ENCODE assay signal across 12 cellular contexts in genomic region chr20:48777005-48777404, GRCh38. TPM values are rescaled to one million over a fixed set of nuclear protein-coding genes. Genes with fewer than 3 reads are reported as not detected.
DNase-seq lines count a peak whose midpoint lies in the region; ATAC-seq lines count a peak whose summit lies in the region.
"Had no signal": no experiment of that assay in that cellular context is flagged by ENCODE, and none has a peak within 500 bp of the region (broad histone marks: within the 10 kb centered on the region; RNA-seq: fewer than 3 reads in every experiment).

No MANE protein-coding gene starts in this region.

- peaks cover 4% of the 10 kb centered on the region for H3K27me3 Mint-ChIP-seq in activated naive CD4-positive, alpha-beta T cell treated with anti-CD3 and anti-CD28 coated beads, Interleukin-2, amount 10 ng/mL, durations not matched to agents 7 days and 5 days
- H3K27me3 Mint-ChIP-seq in activated CD8-positive, alpha-beta T cell treated with anti-CD3 and anti-CD28 coated beads, Interleukin-2, amount 10 ng/mL, durations not matched to agents 7 days and 5 days (ENCODE audit: low read depth): no peaks in the 10 kb centered on the region

- peaks cover 49% of the 10 kb centered on the region for H3K4me1 Mint-ChIP-seq in activated naive CD4-positive, alpha-beta T cell treated with anti-CD3 and anti-CD28 coated beads, Interleukin-2, amount 10 ng/mL, durations not matched to agents 7 days and 5 days
- peaks cover 76% of the 10 kb centered on the region for H3K4me1 Mint-ChIP-seq in activated CD8-positive, alpha-beta T cell treated with anti-CD3 and anti-CD28 coated beads, Interleukin-2, amount 10 ng/mL, durations not matched to agents 7 days and 5 days (ENCODE audit: low read depth)

- peaks cover 0 to 14% of the 10 kb centered on the region in 2 donors for H3K9me3 Mint-ChIP-seq in activated naive CD4-positive, alpha-beta T cell treated with anti-CD3 and anti-CD28 coated beads, Interleukin-2, amount 50 U/mL, for 72 hours
- H3K9me3 Mint-ChIP-seq in activated naive CD4-positive, alpha-beta T cell treated with anti-CD3 and anti-CD28 coated beads, Interleukin-2, amount 10 ng/mL, durations not matched to agents 7 days and 5 days: peaks cover 22% of the 10 kb centered on the region
- peaks cover 9% of the 10 kb centered on the region for H3K9me3 Mint-ChIP-seq in activated CD8-positive, alpha-beta T cell treated with anti-CD3 and anti-CD28 coated beads, Interleukin-2, amount 10 ng/mL, durations not matched to agents 7 days and 5 days (ENCODE audit: insufficient read depth)

- H3K36me3 Mint-ChIP-seq in activated naive CD4-positive, alpha-beta T cell treated with anti-CD3 and anti-CD28 coated beads, Interleukin-2, amount 50 U/mL, for 72 hours: peaks cover 4 to 51% of the 10 kb centered on the region in 2 donors
- peaks cover 60% of the 10 kb centered on the region for H3K36me3 Mint-ChIP-seq in activated naive CD4-positive, alpha-beta T cell treated with anti-CD3 and anti-CD28 coated beads, Interleukin-2, amount 10 ng/mL, durations not matched to agents 7 days and 5 days
- peaks cover 73% of the 10 kb centered on the region for H3K36me3 Mint-ChIP-seq in activated CD8-positive, alpha-beta T cell treated with anti-CD3 and anti-CD28 coated beads, Interleukin-2, amount 10 ng/mL, durations not matched to agents 7 days and 5 days (ENCODE audit: low read depth)

- CTCF ChIA-PET in activated naive CD4-positive, alpha-beta T cell treated with anti-CD3 and anti-CD28 coated beads, Interleukin-2, amount 10 ng/mL, durations not matched to agents 7 days and 5 days (lab: Charles Lee): no interaction called here
- CTCF ChIA-PET in activated CD8-positive, alpha-beta T cell treated with anti-CD3 and anti-CD28 coated beads, Interleukin-2, amount 10 ng/mL, durations not matched to agents 7 days and 5 days (lab: Charles Lee): interaction anchor here (0.6 kb wide), 1 partner anchor 70 kb away, joined by 3 read pairs; no protein-coding TSS in a partner anchor

- DNase-seq in activated naive CD4-positive, alpha-beta T cell treated with anti-CD3 and anti-CD28 coated beads, Interleukin-2, amount 50 U/mL, for 72 hours (ENCODE audit: low spot score in 2 of 2): no peak
- DNase-seq in activated naive CD4-positive, alpha-beta T cell treated with anti-CD3 and anti-CD28 coated beads, Interleukin-2, amount 10 ng/mL, durations not matched to agents 7 days and 5 days: no peak
- no peak for DNase-seq in activated CD8-positive, alpha-beta T cell treated with anti-CD3 and anti-CD28 coated beads, Interleukin-2, amount 10 ng/mL, durations not matched to agents 7 days and 5 days
- DNase-seq in medulla oblongata (ENCODE audit: extremely low spot score): peak; percentile 84
- DNase-seq in DMS79 (lab: John Stamatoyannopoulos, UW): no peak
- DNase-seq: activated CD4-positive, alpha-beta T cell treated with anti-CD3 and anti-CD28 coated beads for 4 hours; activated gamma-delta T cell treated with Interleukin-2 at 50 U/mL for 16 hours; left colon; OCI-M1 had no signal

- no peak for ATAC-seq in activated naive CD4-positive, alpha-beta T cell treated with anti-CD3 and anti-CD28 coated beads, Interleukin-2, amount 50 U/mL, for 72 hours
- ATAC-seq in activated CD8-positive, alpha-beta T cell treated with anti-CD3 and anti-CD28 coated beads, Interleukin-2, amount 10 ng/mL, durations not matched to agents 7 days and 5 days: no peak
- ATAC-seq in HG02981 (IDR thresholded peaks at IDR 0.05; ENCODE audit: unreplicated experiment): no peak
- ATAC-seq in GM21447 (IDR thresholded peaks at IDR 0.05; ENCODE audit: unreplicated experiment): no peak
- ATAC-seq: left colon had no signal

- no peak overlapping the region for H3K4me3 Mint-ChIP-seq in activated naive CD4-positive, alpha-beta T cell treated with anti-CD3 and anti-CD28 coated beads, Interleukin-2, amount 10 ng/mL, durations not matched to agents 7 days and 5 days
- no peak overlapping the region for H3K4me3 Mint-ChIP-seq in activated CD8-positive, alpha-beta T cell treated with anti-CD3 and anti-CD28 coated beads, Interleukin-2, amount 10 ng/mL, durations not matched to agents 7 days and 5 days

- POLR2A ChIA-PET in activated CD8-positive, alpha-beta T cell treated with anti-CD3 and anti-CD28 coated beads, Interleukin-2, amount 10 ng/mL, durations not matched to agents 7 days and 5 days (lab: Charles Lee): no interaction called here

- peak overlapping the region; percentile 50 to 55 for H3K27ac Mint-ChIP-seq in activated naive CD4-positive, alpha-beta T cell treated with anti-CD3 and anti-CD28 coated beads, Interleukin-2, amount 50 U/mL, for 72 hours
- H3K27ac Mint-ChIP-seq in activated naive CD4-positive, alpha-beta T cell treated with anti-CD3 and anti-CD28 coated beads, Interleukin-2, amount 10 ng/mL, durations not matched to agents 7 days and 5 days: no peak overlapping the region
- peak overlapping the region; percentile 48 for H3K27ac Mint-ChIP-seq in activated CD8-positive, alpha-beta T cell treated with anti-CD3 and anti-CD28 coated beads, Interleukin-2, amount 10 ng/mL, durations not matched to agents 7 days and 5 days

- peak overlapping the region; percentile 36 for H3K27ac ChIP-seq in temporal lobe (ENCODE audit: low read depth, low read length)

RNA-seq across cellular contexts. Expression of gene PREX1, which starts 50.8 kb away (rescaled TPM):
- 10 to 100 TPM; 30.6 to 51.8 TPM for total RNA-seq in activated naive CD4-positive, alpha-beta T cell treated with anti-CD3 and anti-CD28 coated beads, Interleukin-2, amount 50 U/mL, for 72 hours
- 100 to 1,000 TPM; 146 to 152 TPM for total RNA-seq in activated CD8-positive, alpha-beta T cell treated with anti-CD3 and anti-CD28 coated beads, Interleukin-2, amount 10 ng/mL, durations not matched to agents 7 days and 5 days
- 16.0 TPM for total RNA-seq in temporal lobe
